ENCODE assay signal across 8 cellular contexts in genomic region chr2:183079335-183079775, GRCh38. TPM values are rescaled to one million over a fixed set of nuclear protein-coding genes. Genes with fewer than 3 reads are reported as not detected.
DNase-seq lines count a peak whose midpoint lies in the region; ATAC-seq, FAIRE-seq and TF ChIP-seq lines count a peak whose summit lies in the region.

No MANE protein-coding gene starts in this region.

- no peak for TF ChIP-seq CTCF in foreskin fibroblast (IDR thresholded peaks at IDR 0.05; ENCODE audit: low read depth, low read length)

- FAIRE-seq in urothelium cell line (lab: Jason Lieb, UNC), result no peak

- CTCF ChIA-PET in T-cell (lab: Charles Lee), result interaction anchor here (0.6 to 1.6 kb wide), 4 partner anchors 14 to 45 kb away, joined by 3 to 11 read pairs (median 4); partner anchors contain the start of gene NUP35 (in 1 of the 2)

- H3K4me3 Mint-ChIP-seq in T-cell, result peak overlapping the region; percentile 86 to 92 (median 91)

- no peaks in the 10 kb centered on the region for H3K27me3 Mint-ChIP-seq in T-cell

- DNase-seq in ELR (ENCODE audit: low read depth) (peak; percentile 16), HCEC 1CT (peak; percentile 30), T-cell (no peak), foreskin fibroblast (peak; percentile 6 to 48), renal cortical epithelial cell (ENCODE audit: low read depth) (peak; percentile 9), urothelium cell line (ENCODE audit: low spot score) (no peak), NCI-H187 (lab: John Stamatoyannopoulos, UW) (no peak), GM03348 (ENCODE audit: low spot score) (no peak)

- POLR2A ChIA-PET in T-cell (lab: Charles Lee), result interaction anchor here (0.6 to 0.7 kb wide), 2 partner anchors 303 to 319 kb away, joined by 3 to 5 read pairs; no protein-coding TSS in a partner anchor

- no peaks in the 10 kb centered on the region for H3K36me3 Mint-ChIP-seq in T-cell

- H3K27ac Mint-ChIP-seq in T-cell, result peak overlapping the region in 1 of 2 donors; percentile 83

- H3K4me3 ChIP-seq in foreskin fibroblast (ENCODE audit: low read depth in 1 of 2, low read length in 2 of 2), result peak overlapping the region; percentile 69 to 78

- peaks cover 5 to 6% (median 6%) of the 10 kb centered on the region in 3 donors for H3K4me1 Mint-ChIP-seq in T-cell

- no peak for ATAC-seq in T-cell (replicated peaks in 1 of 4)

- no peaks in the 10 kb centered on the region for H3K9me3 Mint-ChIP-seq in T-cell

RNA-seq across cellular contexts. Expression of gene DUSP19, which starts 0.8 kb away (rescaled TPM):
- total RNA-seq in T-cell (1 to 10 TPM; 1.3 to 2.5 (median 2.0) TPM), renal cortical epithelial cell (0.87 and 1.8 TPM in 2 replicates)

RNA-seq across cellular contexts. Expression of gene NCKAP1, which starts 41.1 kb away (rescaled TPM):
- 1 to 10 TPM; 2.6 to 7.6 (median 4.9) TPM for total RNA-seq in T-cell
- 212 and 333 TPM in 2 replicates for total RNA-seq in renal cortical epithelial cell

RNA-seq across cellular contexts. Expression of gene NUP35, which starts 44.9 kb away (rescaled TPM):
- total RNA-seq in T-cell (10 to 100 TPM; 11.0 to 19.5 (median 16.4) TPM), renal cortical epithelial cell (16.1 and 18.8 TPM in 2 replicates)

Comparison
In these comparisons a context has a peak if more than half of its experiments do, and no peak if none do; other contexts are left out.
1. DNase-seq: peak in ELR (single experiment), HCEC 1CT (single experiment), foreskin fibroblast (2 of 2) and renal cortical epithelial cell (single experiment); none in T-cell (0 of 34), urothelium cell line (single experiment), NCI-H187 (0 of 2) and GM03348 (single experiment).
2. RNA of gene NCKAP1, which starts 41.1 kb away (total RNA-seq): 212 to 333 TPM in renal cortical epithelial cell; 2.6 to 7.6 TPM in T-cell; every median in the first group is over 10 times any median in the second.